Comparison of ENCODE assay signal across 9 cellular contexts in the genomic region with DNA sequence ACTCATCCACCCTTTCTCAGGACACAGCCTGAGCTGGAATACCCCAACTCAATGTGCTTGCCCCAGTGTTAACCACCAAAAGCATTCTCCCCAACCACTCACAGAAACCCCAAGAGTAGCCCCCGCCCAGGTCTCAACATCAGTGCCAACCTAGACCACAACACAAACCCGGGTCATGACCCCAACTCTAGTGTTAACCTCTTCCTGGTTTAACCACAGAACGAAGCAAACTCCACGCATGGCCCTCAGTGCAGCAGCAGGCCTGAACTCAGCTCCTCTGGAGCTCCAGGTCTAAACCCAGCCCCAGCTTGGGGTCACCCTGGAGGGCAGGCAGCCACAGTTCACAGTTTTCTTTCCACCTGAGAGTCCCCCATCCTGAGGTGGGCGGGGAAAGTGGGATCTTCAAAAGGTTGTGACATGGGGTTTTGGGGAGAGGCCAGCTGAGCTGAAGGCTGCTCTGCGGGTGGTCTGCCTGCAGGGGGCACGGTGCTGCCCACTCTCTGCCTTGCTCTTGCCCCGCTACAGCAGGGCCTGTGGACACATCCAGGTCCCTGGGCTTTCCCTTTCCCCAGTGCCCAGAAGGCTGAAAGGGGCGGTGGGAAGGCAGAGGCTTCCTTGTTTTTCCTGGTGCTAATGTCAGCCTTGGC. TPM values are rescaled to one million over a fixed set of nuclear protein-coding genes. Genes with fewer than 3 reads are reported as not detected.
DNase-seq lines count a peak whose midpoint lies in the region; ATAC-seq and TF ChIP-seq lines count a peak whose summit lies in the region.
"Had no signal": no experiment of that assay in that cellular context is flagged by ENCODE, and none has a peak within 500 bp of the region (broad histone marks: within the 10 kb centered on the region; RNA-seq: fewer than 3 reads in every experiment).

No MANE protein-coding gene starts in this region.

- ATAC-seq in HG03521 (IDR thresholded peaks at IDR 0.05; ENCODE audit: unreplicated experiment), result no peak

- no peak overlapping the region for H2AFZ ChIP-seq in osteoblast (ENCODE audit: low read length)

- no peak for TF ChIP-seq CTCF in osteoblast (IDR thresholded peaks at IDR 0.05; ENCODE audit: extremely low read depth, low read depth, low read length)

- no peak overlapping the region for H3K4me2 ChIP-seq in osteoblast (ENCODE audit: insufficient read depth, low read length)

- no peaks in the 10 kb centered on the region for H3K27me3 ChIP-seq in osteoblast (ENCODE audit: insufficient read depth, low read length)

- H3K27ac ChIP-seq in urinary bladder (ENCODE audit: low read depth) (peak overlapping the region; percentile 78), osteoblast (ENCODE audit: low read depth, low read length) (no peak overlapping the region)

- DNase-seq in stimulated activated CD4-positive, alpha-beta T cell treated with anti-CD3 and anti-CD28 coated beads, Interleukin-15, amount 100 ng/mL, for 24 hours, result peak; percentile 30
- no peak for DNase-seq in stimulated activated CD4-positive, alpha-beta T cell treated with anti-CD3 and anti-CD28 coated beads, Interleukin-4, amount 100 ng/mL, for 1 hour
- peak; percentile 64 for DNase-seq in SKM-1 treated with dmso at 0.1 percent for 144 hours (lab: John Stamatoyannopoulos, UW; ENCODE audit: unreplicated experiment)
- peak; percentile 37 for DNase-seq in central memory CD4-positive, alpha-beta T cell
- no peak for DNase-seq in NCI-H226
- DNase-seq in osteoblast (ENCODE audit: insufficient read length, low spot score, missing footprints), result no peak
- DNase-seq: stimulated activated naive CD4-positive, alpha-beta T cell treated with Interleukin-2 at 50 U/mL for 16 hours had no signal

- H3K4me3 ChIP-seq in urinary bladder (ENCODE audit: low read depth, low read length) (no peak overlapping the region), osteoblast (ENCODE audit: insufficient read depth, low read length) (no peak overlapping the region)

- 76% methylated on average over 9 of the region's 9 CpGs for WGBS in urinary bladder

- H3K4me1 ChIP-seq in urinary bladder (ENCODE audit: insufficient read depth) (no peaks in the 10 kb centered on the region), osteoblast (ENCODE audit: insufficient read depth, low read length) (no peaks in the 10 kb centered on the region)

- H3K36me3 ChIP-seq in urinary bladder (ENCODE audit: insufficient read depth), result no peaks in the 10 kb centered on the region
- no peaks in the 10 kb centered on the region for H3K36me3 ChIP-seq in osteoblast (ENCODE audit: insufficient read depth, low read length)

- no peaks in the 10 kb centered on the region for H3K79me2 ChIP-seq in osteoblast (ENCODE audit: insufficient read depth, low read length)

- no peaks in the 10 kb centered on the region for H4K20me1 ChIP-seq in osteoblast (ENCODE audit: insufficient read depth, low read length)

- no peaks in the 10 kb centered on the region for H3K9me3 ChIP-seq in osteoblast (ENCODE audit: low read depth, low read length)

RNA-seq across cellular contexts. Expression of gene NECTIN1, which starts 37.9 kb away (rescaled TPM):
- total RNA-seq in urinary bladder (18.1 TPM), osteoblast (4.1 and 5.8 TPM in 2 replicates)
- polyA plus RNA-seq in urinary bladder, result 17.6 TPM

Comparison
In these comparisons a context has a peak if more than half of its experiments do, and no peak if none do; other contexts are left out.
1. DNase-seq: peak in stimulated activated CD4-positive, alpha-beta T cell treated with anti-CD3 and anti-CD28 coated beads, Interleukin-15, amount 100 ng/mL, for 24 hours (single experiment), SKM-1 treated with dmso at 0.1 percent for 144 hours (single experiment) and central memory CD4-positive, alpha-beta T cell (single experiment); none in stimulated activated CD4-positive, alpha-beta T cell treated with anti-CD3 and anti-CD28 coated beads, Interleukin-4, amount 100 ng/mL, for 1 hour (single experiment), NCI-H226 (single experiment) and osteoblast (single experiment).